ENCODE assay signal across 8 cellular contexts in genomic region chr2:87341601-87342014, GRCh38.
A peak's percentile ranks its signal among the peaks of the same experiment; 100 is the strongest.
DNase-seq lines count a peak whose midpoint lies in the region; ATAC-seq, FAIRE-seq and TF ChIP-seq lines count a peak whose summit lies in the region.
"Not testable (repeated sequence)": the region's sequence is repeated elsewhere in the genome, so short reads cannot be mapped to it uniquely, and the experiment has no call there.

No MANE protein-coding gene starts in this region.

- H3K27ac ChIP-seq in OCI-LY1 (ENCODE audit: low read depth, low read length, poor library complexity, severe bottlenecking); GM12878 (ENCODE audit: control insufficient read depth, insufficient read depth); foreskin keratinocyte; mesendoderm (ENCODE audit: low read depth, low read length); small intestine (ENCODE audit: low read depth in 1 of 2, low read length in 1 of 2): not testable (repeated sequence)

- H2BK120ac ChIP-seq in mesendoderm (ENCODE audit: low read depth, low read length), result not testable (repeated sequence)

- not testable (repeated sequence) for H3F3A ChIP-seq in OCI-LY1 (ENCODE audit: insufficient read depth, low read length)

- not testable (repeated sequence) for H4K5ac ChIP-seq in mesendoderm (ENCODE audit: low read length)

- not testable (repeated sequence) for H3K9ac ChIP-seq in OCI-LY1 (ENCODE audit: low read length); GM12878 (ENCODE audit: control insufficient read depth, insufficient read depth, low read length); mesendoderm (ENCODE audit: low read length)

- DNase-seq in GM04503 (ENCODE audit: low read depth) (peak; percentile 18), foreskin keratinocyte (peak in 1 of 2 donors; percentile 12), mesendoderm (peak; percentile 64), small intestine (peak; percentile 38), type B pancreatic cell (ENCODE audit: extremely low spot score, unreplicated experiment) (peak; percentile 81)
- peak; percentile 50 to 56 for DNase-seq in activated CD4-positive, alpha-beta T cell treated with anti-CD3 and anti-CD28 coated beads, Interleukin-2, amount 50 U/mL, for 4 hours
- not testable (repeated sequence) for DNase-seq in GM12878 (ENCODE audit: low read depth, low spot score)

- H3K9me3 ChIP-seq in OCI-LY1 (ENCODE audit: low read length); GM12878 (replicated peaks; ENCODE audit: control insufficient read depth, insufficient read depth, low read length); small intestine (ENCODE audit: control insufficient read depth, low read depth): not testable (repeated sequence)

- intact Hi-C loops in GM12878 (cut with micrococcal nuclease; ENCODE audit: unreplicated experiment), result not testable (repeated sequence)

- H3K9me2 ChIP-seq in OCI-LY1 (ENCODE audit: low read depth, low read length), result not testable (repeated sequence)

- H3K4me3 ChIP-seq in OCI-LY1 (ENCODE audit: low read depth, low read length, poor library complexity, severe bottlenecking); GM12878; mesendoderm (ENCODE audit: low read length); small intestine (ENCODE audit: low read depth in 1 of 2, low read length in 2 of 2): not testable (repeated sequence)

- not testable (repeated sequence) for BruUV-seq in GM12878 (replicated peaks; lab: Mats Ljungman, UMichigan)

- TF ChIP-seq CTCF in OCI-LY1 (IDR thresholded peaks at IDR 0.05; ENCODE audit: low read length) (peak; percentile 34; the same call in 1 of the 2 replicates), GM12878 (IDR thresholded peaks at IDR 0.05 in 2 of 3, conservative IDR thresholded peaks at IDR 0.05 in 1 of 3; ENCODE audit: control insufficient read depth in 2 of 3, extremely low read depth in 1 of 3, insufficient read depth in 1 of 3, low read depth in 3 of 3, low read length in 3 of 3) (peak; percentile 16 to 25 (median 22); a peak in 2 of 6 replicates), foreskin keratinocyte (conservative IDR thresholded peaks at IDR 0.05) (peak; percentile 58), type B pancreatic cell (conservative IDR thresholded peaks at IDR 0.05) (peak; percentile 79)

- H3K4me3 Mint-ChIP-seq in type B pancreatic cell, result not testable (repeated sequence)

- H2BK5ac ChIP-seq in mesendoderm (ENCODE audit: low read length), result not testable (repeated sequence)

- not testable (repeated sequence) for H3K79me2 ChIP-seq in OCI-LY1 (ENCODE audit: insufficient read depth, low read length); GM12878 (ENCODE audit: control insufficient read depth, insufficient read depth, low read length); mesendoderm (ENCODE audit: control insufficient read depth, insufficient read depth, low read length)

- TF ChIP-seq RAD21 in GM12878 (IDR thresholded peaks at IDR 0.05; ENCODE audit: insufficient read depth, low read depth, low read length), result peak; percentile 35

- H4K8ac ChIP-seq in mesendoderm (ENCODE audit: low read depth, low read length), result not testable (repeated sequence)

- not testable (repeated sequence) for H3K56ac ChIP-seq in mesendoderm (ENCODE audit: low read length)

- not testable (repeated sequence) for H3K4me2 ChIP-seq in OCI-LY1 (ENCODE audit: low read length); GM12878 (ENCODE audit: control insufficient read depth, insufficient read depth); mesendoderm (ENCODE audit: low read length)

- not testable (repeated sequence) for H3K27me3 Mint-ChIP-seq in type B pancreatic cell

- CTCF ChIA-PET in GM12878 (lab: Yijun Ruan, JAX), result not testable (repeated sequence)

- not testable (repeated sequence) for TF ChIP-seq EP300 in GM12878 (IDR thresholded peaks at IDR 0.05; ENCODE audit: borderline replicate concordance in 1 of 2, control insufficient read depth in 1 of 2, low read depth in 2 of 2, low read length in 2 of 2)

- SMC1A ChIA-PET in GM12878 (lab: Charles Lee; ENCODE audit: uncharacterized antibody, unreplicated experiment), result not testable (repeated sequence)

- H3K4me1 ChIP-seq in OCI-LY1 (ENCODE audit: insufficient read depth, low read length, severe bottlenecking); GM12878 (ENCODE audit: control insufficient read depth, insufficient read depth, low read length); foreskin keratinocyte; mesendoderm (ENCODE audit: control insufficient read depth, low read depth, low read length); small intestine (ENCODE audit: control insufficient read depth in 2 of 2, insufficient read depth in 1 of 2, low read depth in 1 of 2, low read length in 1 of 2): not testable (repeated sequence)

- H3K9me3 Mint-ChIP-seq in type B pancreatic cell, result not testable (repeated sequence)

- not testable (repeated sequence) for H2BK15ac ChIP-seq in mesendoderm (replicated peaks; ENCODE audit: low read depth)

- H3K79me1 ChIP-seq in mesendoderm (ENCODE audit: low read length), result not testable (repeated sequence)

- in situ Hi-C loops in GM12878 (cut with MboI), result not testable (repeated sequence)

- H3K27ac Mint-ChIP-seq in type B pancreatic cell, result not testable (repeated sequence)

- not testable (repeated sequence) for ATAC-seq in GM12878, foreskin keratinocyte

- POLR2A ChIA-PET in GM12878 (lab: Charles Lee), result not testable (repeated sequence)

- H3K27me3 ChIP-seq in OCI-LY1 (ENCODE audit: insufficient read depth, low read length); GM12878 (replicated peaks in 1 of 2; ENCODE audit: control insufficient read depth in 2 of 2, insufficient read depth in 2 of 2, low read length in 1 of 2); foreskin keratinocyte; mesendoderm (ENCODE audit: insufficient read depth, low read length, poor library complexity); small intestine (ENCODE audit: control insufficient read depth in 2 of 2, insufficient read depth in 2 of 2, low read length in 2 of 2): not testable (repeated sequence)

- not testable (repeated sequence) for H3K23ac ChIP-seq in mesendoderm (ENCODE audit: low read length)

- H2AK5ac ChIP-seq in mesendoderm (ENCODE audit: low read length), result not testable (repeated sequence)

- H3K4me1 Mint-ChIP-seq in type B pancreatic cell (ENCODE audit: unreplicated experiment), result not testable (repeated sequence)

- H3K36me3 Mint-ChIP-seq in type B pancreatic cell, result not testable (repeated sequence)

- 27% methylated on average over 29 of the region's 31 CpGs for WGBS in GM12878 (ENCODE audit: insufficient coverage, insufficient replicate concordance, low lambda C conversion rate, missing lambda C conversion rate)
- WGBS in mesendoderm (ENCODE audit: extremely low coverage, insufficient coverage, low lambda C conversion rate), result no CpG with 5 or more reads among the region's 31 CpGs
- 24 to 49% (median 28%) methylated on average over 12 to 31 of the region's 31 CpGs for WGBS in small intestine, 3 donors

- TF ChIP-seq POLR2A in GM12878 (IDR thresholded peaks at IDR 0.05; ENCODE audit: low read depth, low read length), result not testable (repeated sequence)

- not testable (repeated sequence) for H4K20me1 ChIP-seq in OCI-LY1 (ENCODE audit: insufficient read depth, low read length); GM12878 (ENCODE audit: control insufficient read depth, insufficient read depth)

- H3K4ac ChIP-seq in mesendoderm (ENCODE audit: low read depth, low read length), result not testable (repeated sequence)

- RAD21 ChIA-PET in GM12878 (lab: Charles Lee; ENCODE audit: unreplicated experiment), result not testable (repeated sequence)

- not testable (repeated sequence) for H2AFZ ChIP-seq in OCI-LY1 (ENCODE audit: low read length); GM12878 (ENCODE audit: control insufficient read depth, low read depth, low read length)

- not testable (repeated sequence) for H3K36me3 ChIP-seq in OCI-LY1 (ENCODE audit: insufficient read depth, low read length); GM12878 (ENCODE audit: control insufficient read depth in 2 of 2, insufficient read depth in 2 of 2, low read length in 1 of 2); mesendoderm (ENCODE audit: control insufficient read depth, insufficient read depth, low read length); small intestine (ENCODE audit: control insufficient read depth in 2 of 2, insufficient read depth in 2 of 2, low read length in 2 of 2)

- H3K18ac ChIP-seq in mesendoderm (ENCODE audit: low read length), result not testable (repeated sequence)

- FAIRE-seq in GM12878 (lab: Jason Lieb, UNC); small intestine (lab: Jason Lieb, UNC): not testable (repeated sequence)

TF ChIP-seq in GM12878, 131 proteins besides CTCF, POLR2A, EP300 and RAD21:
- peak; percentile 31; the same call in 1 of the 2 replicates for TF ChIP-seq SMC3 (IDR thresholded peaks at IDR 0.05; ENCODE audit: borderline replicate concordance, low read length)

Comparison
In these comparisons a context has a peak if more than half of its experiments do, and no peak if none do; other contexts are left out.
1. CTCF ChIP-seq: peak in every context shown above with its lines; median percentile 79 in type B pancreatic cell; 58 in foreskin keratinocyte; 34 in OCI-LY1; 22 in GM12878.